1 cellular context compared by ENCODE assay signal in the genomic region with DNA sequence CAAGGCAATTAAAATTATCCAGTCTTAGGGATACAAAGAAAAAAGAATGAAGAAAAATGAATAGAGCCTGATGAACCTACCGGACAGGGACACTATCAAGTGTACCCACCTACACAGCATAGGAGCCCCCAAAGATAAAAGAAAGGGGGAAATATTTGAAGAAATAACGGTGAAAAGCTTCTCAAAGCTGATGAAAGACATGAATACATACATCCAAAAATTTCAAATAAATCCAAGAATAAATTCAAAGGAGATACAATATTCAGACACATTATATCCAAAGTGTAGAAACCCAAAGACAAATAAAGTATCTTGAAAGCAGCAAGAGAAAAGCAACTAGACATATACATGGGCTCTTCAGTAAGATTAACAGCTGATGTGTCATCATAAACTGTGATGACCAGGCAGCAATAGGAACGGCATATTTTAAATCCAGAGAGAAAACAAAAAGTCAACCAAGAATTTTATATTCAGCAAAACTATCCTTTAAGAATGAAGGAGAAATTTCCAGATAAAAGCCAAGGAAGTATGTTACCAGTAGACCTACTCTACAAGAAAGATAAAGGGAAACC.
TF ChIP-seq lines count a peak whose summit lies in the region.

No MANE protein-coding gene starts in this region.

TF ChIP-seq in HEK293, 187 proteins besides CTCF, POLR2A, EP300 and RAD21 (continued from another document):
- TF ChIP-seq ZNF596 (tag by site-specific recombination; IDR thresholded peaks at IDR 0.05) (no peak), ZNF558 (tag by site-specific recombination; IDR thresholded peaks at IDR 0.05) (peak; percentile 99), ZNF660 (tag by site-specific recombination; IDR thresholded peaks at IDR 0.05) (no peak), OVOL3 (tag by site-specific recombination; IDR thresholded peaks at IDR 0.05) (no peak), EGR2 (tag by site-specific recombination; IDR thresholded peaks at IDR 0.05; ENCODE audit: low read depth) (no peak), PRDM1 (tag by site-specific recombination; IDR thresholded peaks at IDR 0.05) (no peak), ZNF184 (tag by site-specific recombination; IDR thresholded peaks at IDR 0.05) (no peak)
- TF ChIP-seq, protein P1, sequence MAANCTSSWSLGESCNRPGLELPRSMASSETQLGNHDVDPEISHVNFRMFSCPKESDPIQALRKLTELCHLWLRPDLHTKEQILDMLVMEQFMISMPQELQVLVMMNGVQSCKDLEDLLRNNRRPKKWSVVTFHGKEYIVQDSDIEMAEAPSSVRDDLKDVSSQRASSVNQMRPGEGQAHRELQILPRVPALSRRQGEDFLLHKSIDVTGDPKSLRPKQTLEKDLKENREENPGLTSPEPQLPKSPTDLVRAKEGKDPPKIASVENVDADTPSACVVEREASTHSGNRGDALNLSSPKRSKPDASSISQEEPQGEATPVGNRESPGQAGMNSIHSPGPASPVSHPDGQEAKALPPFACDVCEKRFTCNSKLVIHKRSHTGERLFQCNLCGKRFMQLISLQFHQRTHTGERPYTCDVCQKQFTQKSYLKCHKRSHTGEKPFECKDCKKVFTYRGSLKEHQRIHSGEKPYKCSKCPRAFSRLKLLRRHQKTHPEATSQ (tag by site-specific recombination; IDR thresholded peaks at IDR 0.05) = no peak
